1 cellular context compared by ENCODE assay signal in the genomic region with DNA sequence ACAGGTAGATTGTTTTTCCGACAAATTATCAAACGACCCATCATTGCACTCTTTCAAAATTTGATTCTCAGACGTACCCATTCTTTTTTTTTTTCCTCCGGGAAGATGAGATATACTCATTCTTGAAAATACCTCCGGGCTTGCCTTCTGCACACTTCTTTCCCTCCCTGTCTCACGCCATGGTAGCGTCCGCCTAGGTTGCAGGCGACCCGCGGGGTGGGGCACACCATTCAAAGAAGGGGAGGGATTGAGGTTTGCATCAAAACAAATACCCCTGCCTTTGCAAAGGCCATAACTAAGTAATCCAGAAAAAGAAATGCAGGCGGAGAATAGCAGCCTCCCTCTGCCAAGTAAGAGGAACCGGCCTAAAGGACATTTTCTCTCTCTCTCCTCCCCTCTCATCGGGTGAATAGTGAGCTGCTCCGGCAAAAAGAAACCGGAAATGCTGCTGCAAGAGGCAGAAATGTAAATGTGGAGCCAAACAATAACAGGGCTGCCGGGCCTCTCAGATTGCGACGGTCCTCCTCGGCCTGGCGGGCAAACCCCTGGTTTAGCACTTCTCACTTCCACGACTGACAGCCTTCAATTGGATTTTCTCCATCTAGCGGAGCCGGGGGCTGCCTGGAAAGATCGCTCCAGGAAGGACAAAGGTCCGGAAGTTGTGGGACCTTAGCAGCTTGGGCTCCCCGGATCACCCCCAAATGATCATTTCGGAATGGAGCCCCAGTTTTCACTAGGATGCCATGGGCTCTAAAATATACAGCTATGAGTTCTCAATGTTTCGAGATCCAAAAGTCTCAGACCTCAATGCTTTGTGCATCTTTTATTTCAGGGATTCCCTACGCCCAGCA.
A peak's percentile ranks its signal among the peaks of the same experiment; 100 is the strongest.
TF ChIP-seq lines count a peak whose summit lies in the region.

No MANE protein-coding gene starts in this region.

TF ChIP-seq in HCT116, 20 proteins besides CTCF, POLR2A, EP300 and RAD21 (continued from another document):
- TF ChIP-seq ZBTB33 (IDR thresholded peaks at IDR 0.05; ENCODE audit: extremely low read depth, insufficient replicate concordance, low read length) = no peak
- TF ChIP-seq SIN3A (IDR thresholded peaks at IDR 0.05; ENCODE audit: low read depth) = peak; percentile 16; the same call in 1 of the 2 replicates
- TF ChIP-seq POLR2AphosphoS5 (IDR thresholded peaks at IDR 0.05; ENCODE audit: low read depth, low read length) = peak; percentile 89
- 0 out of 2 replicates have a peak, but pooled peaks have one; percentile 28 for TF ChIP-seq ZFX (IDR thresholded peaks at IDR 0.05)
- TF ChIP-seq, protein P1, sequence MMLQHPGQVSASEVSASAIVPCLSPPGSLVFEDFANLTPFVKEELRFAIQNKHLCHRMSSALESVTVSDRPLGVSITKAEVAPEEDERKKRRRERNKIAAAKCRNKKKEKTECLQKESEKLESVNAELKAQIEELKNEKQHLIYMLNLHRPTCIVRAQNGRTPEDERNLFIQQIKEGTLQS (IDR thresholded peaks at IDR 0.05) = no peak
- no peak; the same call in 1 of the 2 replicates for TF ChIP-seq FOSL1 (IDR thresholded peaks at IDR 0.05; ENCODE audit: low read depth)
- no peak for TF ChIP-seq REST (IDR thresholded peaks at IDR 0.05; ENCODE audit: low read depth)
- TF ChIP-seq YY1 (IDR thresholded peaks at IDR 0.05; ENCODE audit: extremely low read depth, insufficient replicate concordance, low read depth, low read length) = no peak
- no peak for TF ChIP-seq ZNF274 (IDR thresholded peaks at IDR 0.05; ENCODE audit: low read depth, low read length)
- TF ChIP-seq TCF7L2 (IDR thresholded peaks at IDR 0.05; ENCODE audit: borderline replicate concordance, extremely low read depth, insufficient read depth, insufficient read length) = peak; percentile 42
- TF ChIP-seq SP1 (IDR thresholded peaks at IDR 0.05; ENCODE audit: low read depth) = peak; percentile 77
- TF ChIP-seq SRF (IDR thresholded peaks at IDR 0.05; ENCODE audit: low read depth) = no peak
- TF ChIP-seq EGR1 (IDR thresholded peaks at IDR 0.05; ENCODE audit: low read depth) = no peak
- TF ChIP-seq EZH2phosphoT487 (IDR thresholded peaks at IDR 0.05; ENCODE audit: borderline replicate concordance) = no peak
- peak; percentile 84 for TF ChIP-seq JUND (IDR thresholded peaks at IDR 0.05)
- no peak for TF ChIP-seq CBX3 (IDR thresholded peaks at IDR 0.05; ENCODE audit: low read depth)
- peak; percentile 53; the same call in 1 of the 2 replicates for TF ChIP-seq CEBPB (IDR thresholded peaks at IDR 0.05; ENCODE audit: low read depth)
